In the genomic region with DNA sequence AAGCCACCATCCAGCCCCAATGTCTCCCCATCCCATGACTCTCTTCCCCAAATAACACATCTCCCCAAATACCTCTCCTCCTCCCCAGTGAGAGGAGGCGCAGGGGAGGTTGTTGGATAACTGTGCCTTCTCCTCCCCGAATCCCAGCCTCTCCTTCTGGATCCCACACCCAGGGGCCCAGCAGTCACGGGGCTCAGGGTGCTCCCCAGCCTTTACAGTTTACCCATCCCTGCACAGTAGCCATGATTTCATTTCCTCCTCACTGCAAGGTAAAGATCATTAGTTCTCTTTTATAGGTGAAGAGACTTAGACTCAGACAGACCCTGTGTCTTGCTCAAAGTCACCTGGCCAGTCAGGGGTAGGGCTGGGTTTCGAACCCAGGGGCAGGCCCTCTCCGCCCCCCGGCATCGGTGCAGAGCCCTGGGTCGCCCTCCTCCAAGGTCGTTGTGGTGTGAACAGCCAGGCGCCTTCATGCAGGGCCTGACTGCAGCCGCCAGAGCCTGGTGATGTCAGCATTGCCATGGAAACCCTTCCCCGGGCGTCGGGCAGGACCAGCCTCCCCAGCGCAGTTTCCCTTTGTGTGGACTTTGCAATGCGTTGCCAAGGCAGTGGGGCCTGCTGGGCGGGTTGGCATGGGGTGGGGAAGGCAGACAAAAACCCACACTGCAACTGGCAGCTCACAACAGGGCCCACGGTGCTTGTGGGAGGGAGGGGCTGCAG, we compare ENCODE assay signal across 8 cellular contexts.
DNase-seq lines count a peak whose midpoint lies in the region; ATAC-seq and TF ChIP-seq lines count a peak whose summit lies in the region.

No MANE protein-coding gene starts in this region.

- peaks cover 65% of the 10 kb centered on the region for H3K4me1 Mint-ChIP-seq in activated naive CD4-positive, alpha-beta T cell treated with anti-CD3 and anti-CD28 coated beads, Interleukin-2, amount 10 ng/mL, durations not matched to agents 7 days and 5 days
- H3K4me1 Mint-ChIP-seq in nephron progenitor cell, result peaks cover 80% of the 10 kb centered on the region

- no peaks in the 10 kb centered on the region for H3K36me3 Mint-ChIP-seq in activated naive CD4-positive, alpha-beta T cell treated with anti-CD3 and anti-CD28 coated beads, Interleukin-2, amount 10 ng/mL, durations not matched to agents 7 days and 5 days
- H3K36me3 Mint-ChIP-seq in nephron progenitor cell (ENCODE audit: low read depth), result no peaks in the 10 kb centered on the region

- peak overlapping the region; percentile 38 for H3K4me3 Mint-ChIP-seq in activated naive CD4-positive, alpha-beta T cell treated with anti-CD3 and anti-CD28 coated beads, Interleukin-2, amount 10 ng/mL, durations not matched to agents 7 days and 5 days
- H3K4me3 Mint-ChIP-seq in nephron progenitor cell, result peak overlapping the region; percentile 52

- peaks cover 21% of the 10 kb centered on the region for H3K27me3 Mint-ChIP-seq in activated naive CD4-positive, alpha-beta T cell treated with anti-CD3 and anti-CD28 coated beads, Interleukin-2, amount 10 ng/mL, durations not matched to agents 7 days and 5 days
- H3K27me3 Mint-ChIP-seq in nephron progenitor cell (ENCODE audit: low read depth, poor library complexity), result peaks cover 16% of the 10 kb centered on the region

- no peaks in the 10 kb centered on the region for H3K9me3 Mint-ChIP-seq in activated naive CD4-positive, alpha-beta T cell treated with anti-CD3 and anti-CD28 coated beads, Interleukin-2, amount 10 ng/mL, durations not matched to agents 7 days and 5 days
- no peaks in the 10 kb centered on the region for H3K9me3 Mint-ChIP-seq in nephron progenitor cell

- CTCF ChIA-PET in activated naive CD4-positive, alpha-beta T cell treated with anti-CD3 and anti-CD28 coated beads, Interleukin-2, amount 10 ng/mL, durations not matched to agents 7 days and 5 days (lab: Charles Lee), result interaction anchor here (0.8 to 1.4 kb wide), 4 partner anchors 9 to 56 kb away, joined by 3 to 4 read pairs (median 4); partner anchors contain the start of gene TOB1

- no peak for ATAC-seq in GM18873 (IDR thresholded peaks at IDR 0.05; ENCODE audit: low FRiP score, unreplicated experiment)

- TF ChIP-seq CTCF in nephron progenitor cell (IDR thresholded peaks at IDR 0.05), result no peak

- H3K27ac Mint-ChIP-seq in activated naive CD4-positive, alpha-beta T cell treated with anti-CD3 and anti-CD28 coated beads, Interleukin-2, amount 10 ng/mL, durations not matched to agents 7 days and 5 days, result peak overlapping the region; percentile 92
- no peak overlapping the region for H3K27ac Mint-ChIP-seq in nephron progenitor cell

- peak; percentile 92 for DNase-seq in GM03348 (ENCODE audit: low spot score)
- peak; percentile 68 for DNase-seq in LoVo (ENCODE audit: low spot score)
- peak; percentile 98 for DNase-seq in SHP77 (lab: John Stamatoyannopoulos, UW)
- peak; percentile 93 for DNase-seq in activated naive CD4-positive, alpha-beta T cell treated with anti-CD3 and anti-CD28 coated beads, Interleukin-2, amount 10 ng/mL, durations not matched to agents 7 days and 5 days
- peak; percentile 79 for DNase-seq in fibroblast of the conjunctiva (ENCODE audit: low read depth)
- peak; percentile 74 for DNase-seq in nephron progenitor cell
- DNase-seq in stimulated activated naive CD4-positive, alpha-beta T cell (lab: John Stamatoyannopoulos, UW), result peak; percentile 65 to 83 (median 76)
